ENCODE assay signal across 8 cellular contexts in genomic region chr10:5284311-5285057, GRCh38.
DNase-seq lines count a peak whose midpoint lies in the region; ATAC-seq and TF ChIP-seq lines count a peak whose summit lies in the region.

No MANE protein-coding gene starts in this region.

- no peaks in the 10 kb centered on the region for H3K9me3 ChIP-seq in mucosa of descending colon
- no peaks in the 10 kb centered on the region for H3K9me3 ChIP-seq in colonic mucosa

- H3K27me3 ChIP-seq in colonic mucosa, result no peaks in the 10 kb centered on the region

- no peak overlapping the region for H3K27ac ChIP-seq in colonic mucosa

- H3K4me1 ChIP-seq in mucosa of descending colon (ENCODE audit: low read depth) (no peaks in the 10 kb centered on the region), colonic mucosa (no peaks in the 10 kb centered on the region)

- peak overlapping the region; percentile 45 for H3K27ac Mint-ChIP-seq in activated T-cell treated with anti-CD3 and anti-CD28 coated beads, Interleukin-2, amount 50 U/mL, for 72 hours
- peak overlapping the region; percentile 83 for H3K27ac Mint-ChIP-seq in activated CD4-positive, alpha-beta memory T cell treated with anti-CD3 and anti-CD28 coated beads for 36 hours

- intact Hi-C loops in activated CD4-positive, alpha-beta memory T cell treated with anti-CD3 and anti-CD28 coated beads for 36 hours (cut with micrococcal nuclease), result loop anchor here (5.0 kb wide), 2 partner anchors 98 to 192 kb away; partner anchors contain the start of gene AKR1C3
- intact Hi-C loops in mucosa of descending colon (cut with DNase I, micrococcal nuclease), result loop anchor here in 1 of 2 donors (5.0 to 10.0 kb wide), 2 partner anchors 270 to 437 kb away; no protein-coding TSS in a partner anchor
- intact Hi-C loops in colonic mucosa (cut with DNase I), result loop anchor here (5.0 to 10.0 kb wide), 3 partner anchors 100 to 267 kb away; partner anchors contain the start of gene AKR1C3

- H3K27me3 Mint-ChIP-seq in activated T-cell treated with anti-CD3 and anti-CD28 coated beads, Interleukin-2, amount 50 U/mL, for 72 hours (ENCODE audit: low read depth), result no peaks in the 10 kb centered on the region
- H3K27me3 Mint-ChIP-seq in activated CD4-positive, alpha-beta memory T cell treated with anti-CD3 and anti-CD28 coated beads for 36 hours, result no peaks in the 10 kb centered on the region

- H3K4me1 Mint-ChIP-seq in activated T-cell treated with anti-CD3 and anti-CD28 coated beads, Interleukin-2, amount 50 U/mL, for 72 hours (ENCODE audit: low read depth), result peaks cover 48% of the 10 kb centered on the region
- H3K4me1 Mint-ChIP-seq in activated CD4-positive, alpha-beta memory T cell treated with anti-CD3 and anti-CD28 coated beads for 36 hours (ENCODE audit: low read depth), result peaks cover 42% of the 10 kb centered on the region

- peak in 1 of 2 donors; percentile 19 for DNase-seq in activated T-cell treated with anti-CD3 and anti-CD28 coated beads, Interleukin-2, amount 50 U/mL, for 72 hours
- DNase-seq in activated T-cell treated with anti-CD3 and anti-CD28 coated beads, Interleukin-2, amount 50 U/mL, for 48 hours, result no peak
- peak; percentile 45 for DNase-seq in activated CD4-positive, alpha-beta memory T cell treated with anti-CD3 and anti-CD28 coated beads for 36 hours
- DNase-seq in mucosa of descending colon, result no peak
- no peak for DNase-seq in NCI-H2171 treated with DMSO at 0.1 percent for 48 hours (lab: John Stamatoyannopoulos, UW)
- DNase-seq in colonic mucosa, result no peak

- H3K36me3 ChIP-seq in mucosa of descending colon (ENCODE audit: low read depth) (no peaks in the 10 kb centered on the region), colonic mucosa (no peaks in the 10 kb centered on the region)

- peak; percentile 73 to 80 for ATAC-seq in activated T-cell treated with anti-CD3 and anti-CD28 coated beads, Interleukin-2, amount 50 U/mL, for 72 hours (replicated peaks in 1 of 2)
- ATAC-seq in HG03442 (IDR thresholded peaks at IDR 0.05; ENCODE audit: unreplicated experiment) (peak; percentile 65), mucosa of descending colon (peak; percentile 42), HG03460 (IDR thresholded peaks at IDR 0.05; ENCODE audit: unreplicated experiment) (no peak)

- no peaks in the 10 kb centered on the region for H3K9me3 Mint-ChIP-seq in activated T-cell treated with anti-CD3 and anti-CD28 coated beads, Interleukin-2, amount 50 U/mL, for 72 hours
- H3K9me3 Mint-ChIP-seq in activated CD4-positive, alpha-beta memory T cell treated with anti-CD3 and anti-CD28 coated beads for 36 hours, result peaks cover 4% of the 10 kb centered on the region

- peak overlapping the region; percentile 51 to 71 for H3K4me3 Mint-ChIP-seq in activated T-cell treated with anti-CD3 and anti-CD28 coated beads, Interleukin-2, amount 50 U/mL, for 72 hours
- H3K4me3 Mint-ChIP-seq in activated CD4-positive, alpha-beta memory T cell treated with anti-CD3 and anti-CD28 coated beads for 36 hours, result peak overlapping the region; percentile 31

- no peak overlapping the region for H3K4me3 ChIP-seq in mucosa of descending colon
- H3K4me3 ChIP-seq in colonic mucosa, result no peak overlapping the region

- CTCF ChIA-PET in activated CD4-positive, alpha-beta memory T cell treated with anti-CD3 and anti-CD28 coated beads for 36 hours (lab: Charles Lee), result interaction anchor here (0.6 to 5.2 kb wide), 15 partner anchors 9 to 469 kb away, joined by 3 to 90 read pairs (median 7); no protein-coding TSS in a partner anchor

- no peak overlapping the region for H3K9ac ChIP-seq in colonic mucosa (ENCODE audit: low read depth in 2 of 2, low read length in 2 of 2)

- H3K36me3 Mint-ChIP-seq in activated T-cell treated with anti-CD3 and anti-CD28 coated beads, Interleukin-2, amount 50 U/mL, for 72 hours (ENCODE audit: insufficient read depth in 2 of 2), result peaks cover 0 to 6% of the 10 kb centered on the region in 2 donors
- peaks cover 30% of the 10 kb centered on the region for H3K36me3 Mint-ChIP-seq in activated CD4-positive, alpha-beta memory T cell treated with anti-CD3 and anti-CD28 coated beads for 36 hours

- POLR2A ChIA-PET in activated CD4-positive, alpha-beta memory T cell treated with anti-CD3 and anti-CD28 coated beads for 36 hours (lab: Charles Lee), result interaction anchor here (0.5 to 2.0 kb wide), 4 partner anchors 9 to 279 kb away, joined by 3 to 9 read pairs (median 6); no protein-coding TSS in a partner anchor

- TF ChIP-seq CTCF in mucosa of descending colon (IDR thresholded peaks at IDR 0.05), result no peak
- TF ChIP-seq CTCF in colonic mucosa (IDR thresholded peaks at IDR 0.05), result no peak
